ENCODE assay signal across 8 cellular contexts in genomic region chr17:2511462-2512369, GRCh38. TPM values are rescaled to one million over a fixed set of nuclear protein-coding genes. Genes with fewer than 3 reads are reported as not detected.
DNase-seq lines count a peak whose midpoint lies in the region; ATAC-seq and TF ChIP-seq lines count a peak whose summit lies in the region.

TSS of gene METTL16 (minus strand) at chr17:2511888. CDS start at chr17:2502331, 9,557 bp downstream.

- peak within 1 kb of the TSS; percentile 88 for H3K9ac ChIP-seq in fibroblast of lung (ENCODE audit: insufficient read depth, low read length)

- peaks cover 6 to 11% of the 10 kb centered on the region in 2 donors for H3K36me3 Mint-ChIP-seq in naive B cell
- peaks cover 11% of the 10 kb centered on the region for H3K36me3 Mint-ChIP-seq in stimulated activated memory B cell treated with anti-CD40 and anti-IgM and Interleukin-4, amounts not matched to agents 10 μg/mL and 1 μg/mL and 100 μg/mL, for 72 hours

- peaks cover 26% of the 10 kb centered on the region for H3K79me2 ChIP-seq in fibroblast of lung (ENCODE audit: control insufficient read depth, insufficient read depth, low read length)

- H3K27me3 ChIP-seq in fibroblast of lung (ENCODE audit: control insufficient read depth, insufficient read depth, low read length) = no peaks in the 10 kb centered on the region

- no peaks in the 10 kb centered on the region for H3K36me3 ChIP-seq in fibroblast of lung (ENCODE audit: control insufficient read depth, insufficient read depth, low read length)

- H3K4me2 ChIP-seq in fibroblast of lung (ENCODE audit: extremely low read depth, insufficient read depth, low read length) = peak within 1 kb of the TSS; percentile 81

- H3K27me3 Mint-ChIP-seq in naive B cell = no peaks in the 10 kb centered on the region
- H3K27me3 Mint-ChIP-seq in stimulated activated memory B cell treated with anti-CD40 and anti-IgM and Interleukin-4, amounts not matched to agents 10 μg/mL and 1 μg/mL and 100 μg/mL, for 72 hours = no peaks in the 10 kb centered on the region

- peak within 1 kb of the TSS; percentile 95 for H3K27ac ChIP-seq in fibroblast of lung (ENCODE audit: insufficient read depth, low read length)

- H2AFZ ChIP-seq in fibroblast of lung (ENCODE audit: low read length) = peak within 1 kb of the TSS; percentile 93

- H3K9me3 Mint-ChIP-seq in naive B cell = no peaks in the 10 kb centered on the region
- H3K9me3 Mint-ChIP-seq in stimulated activated memory B cell treated with anti-CD40 and anti-IgM and Interleukin-4, amounts not matched to agents 10 μg/mL and 1 μg/mL and 100 μg/mL, for 72 hours = no peaks in the 10 kb centered on the region

- peaks cover 10 to 19% (median 10%) of the 10 kb centered on the region in 3 donors for H3K4me1 Mint-ChIP-seq in naive B cell
- peaks cover 13% of the 10 kb centered on the region for H3K4me1 Mint-ChIP-seq in stimulated activated memory B cell treated with anti-CD40 and anti-IgM and Interleukin-4, amounts not matched to agents 10 μg/mL and 1 μg/mL and 100 μg/mL, for 72 hours

- no peak within 1 kb of the TSS for H3K4me3 Mint-ChIP-seq in naive B cell
- no peak within 1 kb of the TSS for H3K4me3 Mint-ChIP-seq in stimulated activated memory B cell treated with anti-CD40 and anti-IgM and Interleukin-4, amounts not matched to agents 10 μg/mL and 1 μg/mL and 100 μg/mL, for 72 hours

- DNase-seq in EH (ENCODE audit: low read depth) (peak; percentile 99), GOT3 (lab: John Stamatoyannopoulos, UW) (peak; percentile 78), LHCN-M2 (ENCODE audit: low read depth) (peak; percentile 99), RPMI7951 (ENCODE audit: low read depth) (peak; percentile 97), activated T-helper 1 cell treated with Interleukin-2 at 50 U/mL for 16 hours (ENCODE audit: low read depth) (peak; percentile 89), fibroblast of lung (ENCODE audit: low read depth in 2 of 2) (peak; percentile 99), naive B cell (peak; percentile 93)

- no peaks in the 10 kb centered on the region for H3K9me3 ChIP-seq in fibroblast of lung (ENCODE audit: control insufficient read depth, insufficient read depth, low read depth, low read length)

- no peak for TF ChIP-seq CTCF in fibroblast of lung (conservative IDR thresholded peaks at IDR 0.05 in 1 of 2, IDR thresholded peaks at IDR 0.05 in 1 of 2; ENCODE audit: low read depth in 1 of 2, low read length in 2 of 2)

- peak within 1 kb of the TSS in 1 of 6 donors; percentile 83 for H3K27ac Mint-ChIP-seq in naive B cell
- no peak within 1 kb of the TSS for H3K27ac Mint-ChIP-seq in stimulated activated memory B cell treated with anti-CD40 and anti-IgM and Interleukin-4, amounts not matched to agents 10 μg/mL and 1 μg/mL and 100 μg/mL, for 72 hours

- no peaks in the 10 kb centered on the region for H4K20me1 ChIP-seq in fibroblast of lung (ENCODE audit: control insufficient read depth, extremely low read depth, insufficient read depth, low read length)

- H3K4me3 ChIP-seq in fibroblast of lung (replicated peaks in 1 of 4; ENCODE audit: control extremely low read depth in 1 of 4, insufficient read depth in 1 of 4, low read depth in 3 of 4, low read length in 4 of 4) = peak within 1 kb of the TSS; percentile 73 to 94 (median 88)

- ATAC-seq in naive B cell (ENCODE audit: low read depth in 2 of 2) = peak; percentile 98
- peak; percentile 100 for ATAC-seq in stimulated activated memory B cell treated with anti-CD40 and anti-IgM and Interleukin-4, amounts not matched to agents 10 μg/mL and 1 μg/mL and 100 μg/mL, for 72 hours

- peaks cover 5% of the 10 kb centered on the region for H3K4me1 ChIP-seq in fibroblast of lung (ENCODE audit: control insufficient read depth, extremely low read depth, insufficient read depth, low read length)

RNA-seq across cellular contexts. Expression of gene METTL16, which starts in this region (rescaled TPM):
- total RNA-seq in LHCN-M2 (2014; rRNA removed) = 17.8 and 22.4 TPM in 2 replicates
- polyA plus RNA-seq in LHCN-M2 (2012) = 9.3 TPM
- total RNA-seq in RPMI7951 (2014; rRNA removed; shearing (Covaris generic)) = 19.1 and 23.3 TPM in 2 replicates
- 12.2 and 12.8 TPM in 2 replicates for total RNA-seq in fibroblast of lung
- polyA plus RNA-seq in fibroblast of lung = 13.4 and 15.4 TPM in 2 replicates
- 13.9 and 15.3 TPM in 2 replicates for polyA plus RNA-seq in fibroblast of lung (2012)
- 5.9 and 8.8 TPM in 2 replicates for polyA minus RNA-seq in fibroblast of lung (ENCODE audit: low replicate concordance)
- polyA plus RNA-seq in naive B cell (ENCODE audit: low read depth in 6 of 6) = 10 to 100 TPM; 11.9 to 34.3 (median 20.8) TPM

Comparison
In these comparisons a context has a peak if more than half of its experiments do, and no peak if none do; other contexts are left out.
1. Peak in every context shown above with its lines: DNase-seq, ATAC-seq, H3K4me3 ChIP-seq and H3K27ac ChIP-seq.